In the genomic region with DNA sequence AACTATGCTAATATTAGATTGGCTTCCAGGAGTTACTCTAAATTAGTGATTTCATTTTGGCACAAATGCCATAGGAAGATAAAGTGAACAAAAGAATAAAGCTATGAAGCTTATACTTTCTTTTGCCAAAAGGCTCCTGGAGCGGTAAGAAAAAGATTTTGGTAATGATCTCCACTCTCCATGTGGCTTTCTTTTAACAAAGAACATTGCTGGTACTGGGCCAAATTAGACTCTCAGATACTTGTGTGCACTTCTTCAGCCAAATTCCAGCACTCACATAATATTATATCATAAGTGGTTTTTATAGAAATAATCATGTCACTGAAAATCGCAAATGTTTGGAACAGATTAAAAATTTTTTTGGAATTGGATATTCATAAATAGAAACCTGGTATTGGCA, we compare ENCODE assay signal across 30 cellular contexts.
"Had no signal": no experiment of that assay in that cellular context is flagged by ENCODE, and none has a peak within 500 bp of the region (broad histone marks: within the 10 kb centered on the region; RNA-seq: fewer than 3 reads in every experiment).

No MANE protein-coding gene starts in this region.

- H3K27me3 ChIP-seq: ascending aorta, body of pancreas, brain microvascular endothelial cell had no signal

- H3K27ac ChIP-seq: adrenal gland, ascending aorta, body of pancreas, brain microvascular endothelial cell, breast epithelium, VCaP had no signal

- H3K36me3 ChIP-seq: adrenal gland, ascending aorta, brain microvascular endothelial cell, breast epithelium had no signal

- H3K9me3 ChIP-seq: adrenal gland, ascending aorta, body of pancreas, breast epithelium had no signal

- DNase-seq: activated B cell treated with CpG ODN at 0.5 μM for 24 hours; activated CD4-positive, alpha-beta memory T cell treated with anti-CD3 and anti-CD28 coated beads for 36 hours; activated CD4-positive, alpha-beta T cell treated with anti-CD3 and anti-CD28 coated beads for 4 hours; activated CD4-positive, alpha-beta T cell treated with anti-CD3 and anti-CD28 coated beads, Interleukin-2, amount 10 ng/mL, durations not matched to agents 24 days and 14 days; activated CD4-positive, alpha-beta T cell treated with anti-CD3 and anti-CD28 coated beads, Interleukin-2, amount 50 U/mL, for 1 hour; activated CD4-positive, alpha-beta T cell treated with anti-CD3 and anti-CD28 coated beads, Interleukin-2, amount 50 U/mL, for 4 hours; activated CD4-positive, CD25-positive, alpha-beta regulatory T cell treated with anti-CD3 and anti-CD28 coated beads, Interleukin-2, amount 50 U/mL, for 72 hours; activated CD8-positive, alpha-beta memory T cell treated with anti-CD3 and anti-CD28 coated beads, Interleukin-2, amount 50 U/mL, for 4 hours; activated CD8-positive, alpha-beta T cell treated with anti-CD3 and anti-CD28 coated beads for 36 hours; activated effector memory CD4-positive, alpha-beta T cell treated with anti-CD3 and anti-CD28 coated beads, Interleukin-2, amount 50 U/mL, for 16 hours; activated gamma-delta T cell treated with Interleukin-2 at 50 U/mL for 16 hours; activated naive CD4-positive, alpha-beta T cell; activated naive CD4-positive, alpha-beta T cell treated with anti-CD3 and anti-CD28 coated beads for 36 hours; activated naive CD4-positive, alpha-beta T cell treated with anti-CD3 and anti-CD28 coated beads, Interleukin-2, amount 50 U/mL, for 16 hours; activated naive CD8-positive, alpha-beta T cell treated with anti-CD3 and anti-CD28 coated beads for 36 hours; activated T-cell treated with anti-CD3 and anti-CD28 coated beads for 4 hours; activated T-cell treated with anti-CD3 and anti-CD28 coated beads, Interleukin-2, amount 50 U/mL, for 1 hour; activated T-cell treated with anti-CD3 and anti-CD28 coated beads, Interleukin-2, amount 50 U/mL, for 4 hours; activated T-cell treated with anti-CD3 and anti-CD28 coated beads, Interleukin-2, amount 50 U/mL, for 72 hours; adrenal gland; amniotic stem cell; body of pancreas; brain microvascular endothelial cell; central memory CD4-positive, alpha-beta T cell; T-helper 1 cell; T-helper 2 cell; T-helper 9 cell had no signal

- H3K4me3 ChIP-seq: adrenal gland, ascending aorta, body of pancreas, breast epithelium had no signal

- H3K4me1 ChIP-seq: adrenal gland, ascending aorta, body of pancreas, breast epithelium had no signal
